Comparison of ENCODE assay signal across 1 cellular context in genomic region chr1:153880962-153881361, GRCh38.
TF ChIP-seq lines count a peak whose summit lies in the region.

No MANE protein-coding gene starts in this region.

TF ChIP-seq in HEK293, 187 proteins besides CTCF, POLR2A, EP300 and RAD21 (continued from another document):
- TF ChIP-seq ZBTB44 (tag by site-specific recombination; IDR thresholded peaks at IDR 0.05) (peak; percentile 97), ZNF548 (tag by site-specific recombination; IDR thresholded peaks at IDR 0.05) (no peak), PRDM1 (tag by site-specific recombination; IDR thresholded peaks at IDR 0.05) (peak; percentile 96), ZNF132 (tag by site-specific recombination; IDR thresholded peaks at IDR 0.05; ENCODE audit: borderline replicate concordance) (no peak), SP3 (tag by site-specific recombination; IDR thresholded peaks at IDR 0.05) (peak; percentile 32; the same call in 1 of the 2 replicates), HIC1 (tag by site-specific recombination; IDR thresholded peaks at IDR 0.05) (peak; percentile 63), ZNF398 (tag by site-specific recombination; IDR thresholded peaks at IDR 0.05) (peak; percentile 94), ZNF830 (tag by site-specific recombination; IDR thresholded peaks at IDR 0.05; ENCODE audit: low read depth) (peak; percentile 76; the same call in 1 of the 2 replicates), ZNF155 (tag by site-specific recombination; IDR thresholded peaks at IDR 0.05) (no peak), WT1 (tag by site-specific recombination; IDR thresholded peaks at IDR 0.05) (peak; percentile 76), PATZ1 (tag by site-specific recombination; IDR thresholded peaks at IDR 0.05) (peak; percentile 63), ZNF362 (tag by site-specific recombination; IDR thresholded peaks at IDR 0.05) (no peak), ZNF366 (tag by site-specific recombination; conservative IDR thresholded peaks at IDR 0.05) (peak; percentile 92), ZNF624 (tag by site-specific recombination; IDR thresholded peaks at IDR 0.05) (peak; percentile 89; the same call in 1 of the 2 replicates), AEBP2 (tag by site-specific recombination; IDR thresholded peaks at IDR 0.05; ENCODE audit: borderline replicate concordance) (no peak), ZIC2 (tag by site-specific recombination; IDR thresholded peaks at IDR 0.05) (peak; percentile 25; the same call in 1 of the 2 replicates), RBAK (tag by site-specific recombination; IDR thresholded peaks at IDR 0.05) (no peak), KLF9 (tag by site-specific recombination; IDR thresholded peaks at IDR 0.05; ENCODE audit: low read depth) (peak; percentile 47; the same call in 1 of the 2 replicates), ZNF211 (tag by site-specific recombination; IDR thresholded peaks at IDR 0.05; ENCODE audit: low read depth) (no peak), ZNF2 (tag by site-specific recombination; IDR thresholded peaks at IDR 0.05) (peak; percentile 94), ZBTB11 (tag by site-specific recombination; conservative IDR thresholded peaks at IDR 0.05; ENCODE audit: low read depth) (no peak), ZNF488 (tag by site-specific recombination; IDR thresholded peaks at IDR 0.05) (no peak), ZNF184 (tag by site-specific recombination; IDR thresholded peaks at IDR 0.05) (peak; percentile 99), ZNF660 (tag by site-specific recombination; IDR thresholded peaks at IDR 0.05) (peak; percentile 100), MZF1 (tag by site-specific recombination; IDR thresholded peaks at IDR 0.05; ENCODE audit: borderline replicate concordance) (no peak), ZFHX2 (tag by site-specific recombination; conservative IDR thresholded peaks at IDR 0.05) (no peak), ZNF175 (tag by site-specific recombination; IDR thresholded peaks at IDR 0.05) (no peak), ZNF280C (tag by site-specific recombination; IDR thresholded peaks at IDR 0.05) (no peak), ZNF596 (tag by site-specific recombination; IDR thresholded peaks at IDR 0.05) (no peak; the same call in 1 of the 2 replicates), ZNF626 (tag by site-specific recombination; IDR thresholded peaks at IDR 0.05) (peak; percentile 93; the same call in 1 of the 2 replicates), ZNF768 (tag by site-specific recombination; IDR thresholded peaks at IDR 0.05) (no peak), ZNF561 (tag by site-specific recombination; IDR thresholded peaks at IDR 0.05; ENCODE audit: borderline replicate concordance) (peak; percentile 99), ZNF266 (tag by site-specific recombination; IDR thresholded peaks at IDR 0.05; ENCODE audit: low read depth) (no peak), KLF10 (tag by site-specific recombination; IDR thresholded peaks at IDR 0.05) (peak; percentile 96)
